ENCODE assay signal across 8 cellular contexts in the genomic region with DNA sequence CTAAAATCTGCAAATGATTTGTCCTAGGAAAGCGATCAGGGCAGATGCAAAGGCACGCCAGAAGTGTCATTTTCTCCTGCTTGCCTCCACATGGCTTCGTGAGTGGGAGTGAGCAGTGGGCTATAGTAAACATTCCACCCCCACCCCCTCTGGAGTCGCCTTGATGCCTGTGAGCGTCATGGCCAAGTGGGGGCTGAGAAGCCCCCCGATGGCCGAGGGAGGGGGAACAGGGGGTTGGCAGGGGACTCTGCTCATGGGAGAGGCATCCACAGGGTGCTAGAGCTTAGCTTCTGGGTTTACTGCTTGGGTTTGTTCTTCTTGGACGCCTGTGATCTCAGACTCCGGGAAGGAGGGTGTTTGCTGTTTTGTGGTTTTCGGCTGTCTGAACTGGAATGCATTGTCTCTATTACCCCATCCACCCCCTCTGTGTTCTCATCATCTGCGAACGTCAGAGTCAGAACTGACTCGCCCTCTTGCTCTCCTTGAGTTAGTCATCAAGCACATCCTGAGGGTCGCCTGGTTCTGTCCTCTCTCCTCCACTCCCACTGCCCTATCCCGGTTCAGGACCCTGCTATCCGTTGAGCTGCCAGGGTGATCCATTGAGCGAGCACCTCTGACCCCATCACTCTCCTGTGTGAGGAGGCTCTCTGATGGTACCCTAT. TPM values are rescaled to one million over a fixed set of nuclear protein-coding genes. Genes with fewer than 3 reads are reported as not detected.
DNase-seq lines count a peak whose midpoint lies in the region; ATAC-seq and TF ChIP-seq lines count a peak whose summit lies in the region.

No MANE protein-coding gene starts in this region.

- no peaks in the 10 kb centered on the region for H3K9me3 ChIP-seq in suprapubic skin

- H3K27me3 ChIP-seq in foreskin keratinocyte (no peaks in the 10 kb centered on the region), suprapubic skin (no peaks in the 10 kb centered on the region)

- TF ChIP-seq CTCF in foreskin keratinocyte (conservative IDR thresholded peaks at IDR 0.05) (no peak), suprapubic skin (IDR thresholded peaks at IDR 0.05) (no peak)

- peak; percentile 72 for ATAC-seq in foreskin keratinocyte
- ATAC-seq in HG03378 (IDR thresholded peaks at IDR 0.05; ENCODE audit: unreplicated experiment): no peak
- no peak for ATAC-seq in HG02763 (IDR thresholded peaks at IDR 0.05; ENCODE audit: unreplicated experiment)

- DNase-seq in stimulated activated CD4-positive, alpha-beta T cell treated with anti-CD3 and anti-CD28 coated beads, Interleukin-15, amount 100 ng/mL, for 24 hours: peak; percentile 38
- DNase-seq in stimulated activated CD4-positive, alpha-beta T cell treated with anti-CD3 and anti-CD28 coated beads, Interleukin-2, amount 100 ng/mL, for 48 hours: no peak
- peak; percentile 15 to 29 for DNase-seq in activated CD4-positive, alpha-beta T cell treated with anti-CD3 and anti-CD28 coated beads, Interleukin-2, amount 50 U/mL, for 4 hours
- DNase-seq in foreskin keratinocyte (peak; percentile 95 to 97), suprapubic skin (ENCODE audit: low spot score in 2 of 2) (no peak), NCI-H2227 (lab: John Stamatoyannopoulos, UW; ENCODE audit: unreplicated experiment) (no peak)

- no peak for TF ChIP-seq POLR2A in suprapubic skin (IDR thresholded peaks at IDR 0.05)

- H3K4me1 ChIP-seq in foreskin keratinocyte: peaks cover 25% of the 10 kb centered on the region
- peaks cover 78% of the 10 kb centered on the region for H3K4me1 ChIP-seq in suprapubic skin

- H3K27ac ChIP-seq in foreskin keratinocyte: peak overlapping the region; percentile 78
- peak overlapping the region; percentile 91 for H3K27ac ChIP-seq in suprapubic skin

- H3K4me3 ChIP-seq in suprapubic skin: no peak overlapping the region

- peaks cover 32% of the 10 kb centered on the region for H3K36me3 ChIP-seq in suprapubic skin

- 31% methylated on average over 12 of the region's 17 CpGs for WGBS in suprapubic skin

- no peak for TF ChIP-seq EP300 in suprapubic skin (IDR thresholded peaks at IDR 0.05)

RNA-seq across cellular contexts. Expression of a gene that starts 15.4 kb away (rescaled TPM):
- 285 and 352 TPM in 2 replicates for total RNA-seq in foreskin keratinocyte
- polyA plus RNA-seq in foreskin keratinocyte: 271 and 305 TPM in 2 replicates
- total RNA-seq in suprapubic skin: 1,000 to 10,000 TPM in 2 of 4 donors, 100 to 1,000 TPM in 2; 730 to 1,745 (median 1,078) TPM

RNA-seq across cellular contexts. Expression of a gene that starts 42.7 kb away (rescaled TPM):
- total RNA-seq in foreskin keratinocyte (7.7 and 18.4 TPM in 2 replicates), suprapubic skin (10 to 100 TPM; 45.0 to 88.8 (median 74.6) TPM)
- 11.5 and 28.3 TPM in 2 replicates for polyA plus RNA-seq in foreskin keratinocyte

Comparison
In these comparisons a context has a peak if more than half of its experiments do, and no peak if none do; other contexts are left out.
1. DNase-seq: peak in stimulated activated CD4-positive, alpha-beta T cell treated with anti-CD3 and anti-CD28 coated beads, Interleukin-15, amount 100 ng/mL, for 24 hours (single experiment), activated CD4-positive, alpha-beta T cell treated with anti-CD3 and anti-CD28 coated beads, Interleukin-2, amount 50 U/mL, for 4 hours (2 of 2) and foreskin keratinocyte (2 of 2); none in stimulated activated CD4-positive, alpha-beta T cell treated with anti-CD3 and anti-CD28 coated beads, Interleukin-2, amount 100 ng/mL, for 48 hours (0 of 2), suprapubic skin (0 of 2) and NCI-H2227 (single experiment).